1 cellular context compared by ENCODE assay signal in the genomic region with DNA sequence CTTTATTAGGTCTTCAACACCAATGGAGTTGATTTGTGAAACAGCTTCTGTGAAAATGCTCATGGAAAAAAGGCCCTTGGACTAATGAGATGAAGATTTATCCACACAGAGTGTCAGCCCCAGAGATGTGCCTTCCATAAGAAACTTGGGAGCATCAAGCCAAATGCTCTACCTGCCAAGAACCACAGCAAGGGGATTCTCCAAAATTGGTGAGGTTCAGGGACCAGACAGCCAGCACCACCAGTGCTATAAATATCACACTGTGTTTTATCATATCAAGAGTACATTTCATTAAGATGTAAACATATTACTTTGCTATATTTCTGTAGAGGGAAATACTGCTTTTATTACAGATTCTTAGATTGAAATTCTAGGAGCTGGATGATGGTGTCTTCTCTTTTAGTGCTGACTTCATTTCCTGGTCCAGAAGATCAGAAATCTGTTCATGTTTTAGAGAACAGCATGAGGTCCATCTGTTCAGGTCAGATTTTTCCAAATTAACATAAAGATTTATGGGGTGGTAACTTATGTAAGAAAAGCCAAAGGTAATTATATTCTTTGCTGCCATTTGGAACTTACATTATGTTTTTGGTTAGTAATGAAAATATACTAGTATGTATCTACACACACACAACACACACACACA.
TF ChIP-seq lines count a peak whose summit lies in the region.

No MANE protein-coding gene starts in this region.

TF ChIP-seq in WTC11, 78 proteins besides CTCF, POLR2A, EP300 and RAD21 (continued from another document):
- TF ChIP-seq, protein P1, sequence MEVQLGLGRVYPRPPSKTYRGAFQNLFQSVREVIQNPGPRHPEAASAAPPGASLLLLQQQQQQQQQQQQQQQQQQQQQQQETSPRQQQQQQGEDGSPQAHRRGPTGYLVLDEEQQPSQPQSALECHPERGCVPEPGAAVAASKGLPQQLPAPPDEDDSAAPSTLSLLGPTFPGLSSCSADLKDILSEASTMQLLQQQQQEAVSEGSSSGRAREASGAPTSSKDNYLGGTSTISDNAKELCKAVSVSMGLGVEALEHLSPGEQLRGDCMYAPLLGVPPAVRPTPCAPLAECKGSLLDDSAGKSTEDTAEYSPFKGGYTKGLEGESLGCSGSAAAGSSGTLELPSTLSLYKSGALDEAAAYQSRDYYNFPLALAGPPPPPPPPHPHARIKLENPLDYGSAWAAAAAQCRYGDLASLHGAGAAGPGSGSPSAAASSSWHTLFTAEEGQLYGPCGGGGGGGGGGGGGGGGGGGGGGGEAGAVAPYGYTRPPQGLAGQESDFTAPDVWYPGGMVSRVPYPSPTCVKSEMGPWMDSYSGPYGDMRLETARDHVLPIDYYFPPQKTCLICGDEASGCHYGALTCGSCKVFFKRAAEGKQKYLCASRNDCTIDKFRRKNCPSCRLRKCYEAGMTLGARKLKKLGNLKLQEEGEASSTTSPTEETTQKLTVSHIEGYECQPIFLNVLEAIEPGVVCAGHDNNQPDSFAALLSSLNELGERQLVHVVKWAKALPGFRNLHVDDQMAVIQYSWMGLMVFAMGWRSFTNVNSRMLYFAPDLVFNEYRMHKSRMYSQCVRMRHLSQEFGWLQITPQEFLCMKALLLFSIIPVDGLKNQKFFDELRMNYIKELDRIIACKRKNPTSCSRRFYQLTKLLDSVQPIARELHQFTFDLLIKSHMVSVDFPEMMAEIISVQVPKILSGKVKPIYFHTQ (CRISPR knock-in tag; IDR thresholded peaks at IDR 0.05) = no peak
